Comparison of ENCODE assay signal across 8 cellular contexts in genomic region chr2:73163522-73164367, GRCh38. TPM values are rescaled to one million over a fixed set of nuclear protein-coding genes. Genes with fewer than 3 reads are reported as not detected.
DNase-seq lines count a peak whose midpoint lies in the region; ATAC-seq and TF ChIP-seq lines count a peak whose summit lies in the region.

No MANE protein-coding gene starts in this region.

- H3K27me3 Mint-ChIP-seq in naive B cell = peaks cover 9 to 45% (median 17%) of the 10 kb centered on the region in 3 donors

- no peak overlapping the region for H3K27ac ChIP-seq in stomach

- DNase-seq in AG09319 (ENCODE audit: extremely low read depth, low read depth) (peak; percentile 34), NOMO-1 treated with DMSO at 0.1 percent for 48 hours (lab: John Stamatoyannopoulos, UW; ENCODE audit: unreplicated experiment) (peak; percentile 53), erythroblast (lab: John Stamatoyannopoulos, UW) (peak; percentile 57 to 77), naive B cell (peak; percentile 52), stomach (peak; percentile 72)
- peak; percentile 68 for DNase-seq in activated CD8-positive, alpha-beta memory T cell treated with anti-CD3 and anti-CD28 coated beads, Interleukin-2, amount 50 U/mL, for 4 hours

- H3K9me3 Mint-ChIP-seq in naive B cell = no peaks in the 10 kb centered on the region

- H3K4me1 Mint-ChIP-seq in naive B cell = no peaks in the 10 kb centered on the region

- H3K27ac Mint-ChIP-seq in naive B cell = no peak overlapping the region

- H3K4me3 ChIP-seq in stomach = no peak overlapping the region

- TF ChIP-seq CTCF in AG09319 (IDR thresholded peaks at IDR 0.05; ENCODE audit: low read depth, low read length) = peak; percentile 86
- peak in 5 of 7 experiments; percentile 51 to 85 (median 79) for TF ChIP-seq CTCF in stomach (IDR thresholded peaks at IDR 0.05)

- H3K36me3 ChIP-seq in stomach = no peaks in the 10 kb centered on the region

- peaks cover 0 to 16% (median 0%) of the 10 kb centered on the region in 3 donors for H3K27me3 ChIP-seq in stomach

- no peaks in the 10 kb centered on the region for H3K9me3 ChIP-seq in stomach

- no peak for TF ChIP-seq EP300 in stomach (IDR thresholded peaks at IDR 0.05)

- 50 to 60% (median 54%) methylated on average over 10 of the region's 10 CpGs for WGBS in stomach, 5 donors

- intact Hi-C loops in stomach (cut with DNase I; ENCODE audit: low total_unique reads) = loop anchor here (5.0 kb wide), 1 partner anchor 171 kb away; no protein-coding TSS in a partner anchor

- H3K4me1 ChIP-seq in stomach = no peaks in the 10 kb centered on the region

- no peaks in the 10 kb centered on the region for H3K36me3 Mint-ChIP-seq in naive B cell

- no peak overlapping the region for H3K4me3 Mint-ChIP-seq in naive B cell

- TF ChIP-seq POLR2A in erythroblast (IDR thresholded peaks at IDR 0.05; ENCODE audit: low read length) (no peak), stomach (IDR thresholded peaks at IDR 0.05) (no peak)

- peak; percentile 89 for ATAC-seq in GM18511 (IDR thresholded peaks at IDR 0.05; ENCODE audit: unreplicated experiment)
- peak; percentile 67 for ATAC-seq in HG03196 (IDR thresholded peaks at IDR 0.05; ENCODE audit: unreplicated experiment)
- peak; percentile 73 to 85 for ATAC-seq in naive B cell (ENCODE audit: low read depth in 2 of 2)

RNA-seq across cellular contexts. Expression of gene NOTO, which starts 38.6 kb away (rescaled TPM):
- polyA plus RNA-seq in naive B cell (ENCODE audit: low read depth in 6 of 6) (not detected), stomach (under 1 TPM in 2 of 3 donors, not detected in 1; 0.25 to 0.31 TPM)
- not detected for total RNA-seq in stomach

RNA-seq across cellular contexts. Expression of gene SMYD5, which starts 50.3 kb away (rescaled TPM):
- polyA plus RNA-seq in naive B cell (ENCODE audit: low read depth in 6 of 6) (10 to 100 TPM in 5 of 6 donors, 1 to 10 TPM in 1; 4.9 to 29.2 (median 20.9) TPM), stomach (10 to 100 TPM; 11.3 to 13.1 (median 13.0) TPM)
- total RNA-seq in stomach = 100 to 1,000 TPM in 1 of 5 donors, 10 to 100 TPM in 2, 1 to 10 TPM in 2; 3.5 to 136 (median 12.9) TPM

RNA-seq across cellular contexts. Expression of gene RAB11FIP5, which starts 51.0 kb away (rescaled TPM):
- polyA plus RNA-seq in naive B cell (ENCODE audit: low read depth in 6 of 6) (1 to 10 TPM in 5 of 6 donors, not detected in 1; 2.0 to 3.6 (median 2.4) TPM), stomach (10 to 100 TPM in 1 of 3 donors, 1 to 10 TPM in 2; 7.0 to 13.1 (median 7.1) TPM)
- 10 to 100 TPM in 4 of 5 donors, 1 to 10 TPM in 1; 4.7 to 39.1 (median 19.6) TPM for total RNA-seq in stomach
